ENCODE assay signal across 8 cellular contexts in the genomic region with DNA sequence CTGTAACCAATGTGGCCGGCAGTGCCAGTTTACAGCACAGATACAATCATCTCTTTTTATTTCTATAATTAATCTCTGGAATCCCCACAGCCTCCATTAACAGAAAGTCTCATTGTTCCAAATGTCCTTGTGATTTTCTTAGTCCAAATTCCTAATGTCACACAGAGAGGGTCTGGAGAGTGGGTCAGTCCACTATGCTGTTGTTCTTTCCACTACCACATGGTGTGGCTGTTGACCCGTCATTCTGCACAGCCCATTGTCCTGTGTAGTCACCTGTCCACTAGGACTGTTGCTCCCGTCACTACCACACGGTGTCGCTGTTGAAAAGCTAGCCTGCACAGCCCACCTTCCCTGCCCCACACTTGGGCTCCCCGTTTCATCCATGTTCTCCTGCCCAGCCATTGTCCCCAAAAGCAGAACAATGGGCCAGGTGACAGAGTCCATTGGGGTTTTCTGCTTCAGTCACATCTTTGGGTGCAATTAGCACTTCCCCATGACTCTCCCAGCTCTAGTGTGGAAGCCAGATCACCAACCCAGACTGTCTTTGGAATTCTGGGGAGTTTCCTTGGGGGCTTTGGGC. TPM values are rescaled to one million over a fixed set of nuclear protein-coding genes. Genes with fewer than 3 reads are reported as not detected.
DNase-seq lines count a peak whose midpoint lies in the region; ATAC-seq and TF ChIP-seq lines count a peak whose summit lies in the region.

No MANE protein-coding gene starts in this region.

- H3K36me3 ChIP-seq in endodermal cell (ENCODE audit: control insufficient read depth, insufficient read depth, low read length): no peaks in the 10 kb centered on the region

- ATAC-seq in HG03045 (IDR thresholded peaks at IDR 0.05; ENCODE audit: unreplicated experiment): no peak

- TF ChIP-seq CTCF in endodermal cell (conservative IDR thresholded peaks at IDR 0.05): peak; percentile 98
- TF ChIP-seq CTCF in osteocyte (IDR thresholded peaks at IDR 0.05): peak; percentile 42

- no peak overlapping the region for H3K27ac ChIP-seq in endodermal cell (ENCODE audit: low read depth, low read length)

- H3K4me3 Mint-ChIP-seq in endodermal cell (no peak overlapping the region), osteocyte (ENCODE audit: unreplicated experiment) (no peak overlapping the region)

- H3K4me1 ChIP-seq in endodermal cell (ENCODE audit: control insufficient read depth, insufficient read depth, low read length): peaks cover 10% of the 10 kb centered on the region

- H3K27me3 Mint-ChIP-seq in endodermal cell (ENCODE audit: insufficient read depth) (peaks cover 3% of the 10 kb centered on the region), osteocyte (ENCODE audit: unreplicated experiment) (peaks cover 50% of the 10 kb centered on the region)

- H3K9ac ChIP-seq in endodermal cell (ENCODE audit: extremely low read depth, low read length, poor library complexity, severe bottlenecking): no peak overlapping the region

- peak overlapping the region; percentile 54 for H3K4me3 ChIP-seq in endodermal cell (ENCODE audit: low read length)

- H3K27me3 ChIP-seq in endodermal cell (ENCODE audit: control insufficient read depth, insufficient read depth, low read length, poor library complexity, severe bottlenecking): no peaks in the 10 kb centered on the region

- H3K27ac Mint-ChIP-seq in endodermal cell (no peak overlapping the region), osteocyte (ENCODE audit: unreplicated experiment) (no peak overlapping the region)

- peaks cover 7% of the 10 kb centered on the region for H3K9me3 ChIP-seq in endodermal cell (ENCODE audit: control insufficient read depth, low read length)

- peaks cover 11% of the 10 kb centered on the region for H3K9me3 Mint-ChIP-seq in endodermal cell
- H3K9me3 Mint-ChIP-seq in osteocyte (ENCODE audit: unreplicated experiment): peaks cover 8% of the 10 kb centered on the region

- H3K36me3 Mint-ChIP-seq in endodermal cell (ENCODE audit: low read depth): no peaks in the 10 kb centered on the region
- no peaks in the 10 kb centered on the region for H3K36me3 Mint-ChIP-seq in osteocyte (ENCODE audit: unreplicated experiment)

- H3K4me1 Mint-ChIP-seq in endodermal cell (peaks cover 25% of the 10 kb centered on the region), osteocyte (ENCODE audit: unreplicated experiment) (no peaks in the 10 kb centered on the region)

- 23 to 37% methylated on average over 5 to 6 of the region's 6 CpGs for WGBS in endodermal cell (ENCODE audit: insufficient coverage in 1 of 2, insufficient read length in 1 of 2), 2 experiments

- DNase-seq in SHP77 (lab: John Stamatoyannopoulos, UW): peak; percentile 26 to 38
- no peak for DNase-seq in SHP77 treated with DMSO at 0.1 percent for 48 hours (lab: John Stamatoyannopoulos, UW)
- DNase-seq in NCI-H524 (lab: John Stamatoyannopoulos, UW): peak; percentile 61 to 85
- peak; percentile 97 for DNase-seq in endodermal cell
- no peak for DNase-seq in osteocyte (ENCODE audit: extremely low spot score, unreplicated experiment)
- no peak for DNase-seq in NCI-H2029 treated with DMSO at 0.1 percent for 48 hours (lab: John Stamatoyannopoulos, UW)
- no peak for DNase-seq in NK-92 (lab: John Stamatoyannopoulos, UW; ENCODE audit: unreplicated experiment)

RNA-seq across cellular contexts. Expression of gene LBP, which starts 8.6 kb away (rescaled TPM):
- total RNA-seq in endodermal cell (under 1 TPM in 1 of 2 donors, not detected in 1; 0.18 TPM), osteocyte (not detected in 2 replicates)
- not detected for polyA plus RNA-seq in endodermal cell (2013, experiment 1 of 2)
- polyA plus RNA-seq in endodermal cell (2013, experiment 2 of 2): not detected

RNA-seq across cellular contexts. Expression of gene BPI, which starts 33.7 kb away (rescaled TPM):
- not detected for total RNA-seq in endodermal cell
- polyA plus RNA-seq in endodermal cell (2013, experiment 1 of 2): 0.78 TPM
- polyA plus RNA-seq in endodermal cell (2013, experiment 2 of 2): 0.66 TPM
- total RNA-seq in osteocyte: 7.7 and 8.5 TPM in 2 replicates

Comparison
In these comparisons a context has a peak if more than half of its experiments do, and no peak if none do; other contexts are left out.
1. DNase-seq: peak in SHP77 (2 of 2), NCI-H524 (2 of 2) and endodermal cell (single experiment); none in SHP77 treated with DMSO at 0.1 percent for 48 hours (single experiment), osteocyte (single experiment), NCI-H2029 treated with DMSO at 0.1 percent for 48 hours (single experiment) and NK-92 (single experiment).